Comparison of ENCODE assay signal across 8 cellular contexts in the genomic region with DNA sequence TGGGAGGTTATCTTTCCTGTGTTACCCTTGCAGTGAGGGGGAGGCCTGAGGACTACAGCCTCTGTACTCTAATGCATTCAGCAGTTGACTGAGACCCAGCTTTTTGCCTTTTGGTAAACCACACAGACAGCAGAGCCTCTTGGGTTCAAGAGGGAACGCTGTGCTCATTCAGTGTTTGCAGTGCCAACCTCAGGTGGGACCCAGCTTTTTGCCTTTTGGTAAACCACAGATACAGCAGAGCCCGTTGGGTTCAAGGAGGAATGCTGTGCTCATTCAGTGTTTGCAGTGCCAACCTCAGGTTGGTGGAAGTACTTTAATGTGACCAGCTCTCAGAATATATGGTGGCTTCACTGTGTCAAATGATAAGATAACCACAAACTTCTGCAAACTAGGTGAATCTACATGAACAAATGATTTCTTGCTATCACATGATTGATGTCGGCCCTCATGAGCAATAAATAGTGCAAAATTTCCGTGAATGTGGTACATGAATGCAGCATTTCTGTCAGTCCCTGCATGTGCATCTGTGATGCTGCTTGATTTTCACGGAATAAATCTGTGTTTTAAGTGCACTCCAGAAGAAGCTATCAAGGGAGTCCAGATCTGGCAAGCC. TPM values are rescaled to one million over a fixed set of nuclear protein-coding genes. Genes with fewer than 3 reads are reported as not detected.
DNase-seq lines count a peak whose midpoint lies in the region; ATAC-seq lines count a peak whose summit lies in the region.

No MANE protein-coding gene starts in this region.

- POLR2A ChIA-PET in activated CD4-positive, alpha-beta T cell treated with anti-CD3 and anti-CD28 coated beads for 36 hours (lab: Charles Lee), result interaction anchor here (0.9 to 3.7 kb wide), 5 partner anchors 43 to 151 kb away, joined by 3 to 29 read pairs (median 4); no protein-coding TSS in a partner anchor

- CTCF ChIA-PET in activated CD4-positive, alpha-beta T cell treated with anti-CD3 and anti-CD28 coated beads for 36 hours (lab: Charles Lee), result interaction anchor here (0.5 to 3.8 kb wide), 10 partner anchors 7 to 370 kb away, joined by 3 to 36 read pairs (median 4); no protein-coding TSS in a partner anchor

- H3K27me3 ChIP-seq in ectodermal cell (ENCODE audit: control insufficient read depth, insufficient read depth, low read length, poor library complexity, severe bottlenecking) (peaks cover 6% of the 10 kb centered on the region), subcutaneous abdominal adipose tissue (ENCODE audit: control insufficient read depth in 5 of 5, insufficient read depth in 4 of 5, low read length in 5 of 5) (peaks cover 0 to 9% (median 0%) of the 10 kb centered on the region in 5 donors)

- peaks cover 7% of the 10 kb centered on the region for H3K36me3 Mint-ChIP-seq in activated CD4-positive, alpha-beta T cell treated with anti-CD3 and anti-CD28 coated beads for 36 hours (ENCODE audit: low read depth)
- H3K36me3 Mint-ChIP-seq in IgD-negative memory B cell, result peaks cover 2% of the 10 kb centered on the region

- no peak overlapping the region for H3K9ac ChIP-seq in subcutaneous abdominal adipose tissue (ENCODE audit: low read length in 5 of 5)

- peaks cover 4% of the 10 kb centered on the region for H3K27me3 Mint-ChIP-seq in activated CD4-positive, alpha-beta T cell treated with anti-CD3 and anti-CD28 coated beads for 36 hours
- peaks cover 4% of the 10 kb centered on the region for H3K27me3 Mint-ChIP-seq in IgD-negative memory B cell

- H3K27ac Mint-ChIP-seq in activated CD4-positive, alpha-beta T cell treated with anti-CD3 and anti-CD28 coated beads for 36 hours, result peak overlapping the region; percentile 93
- peak overlapping the region; percentile 97 to 99 (median 98) for H3K27ac Mint-ChIP-seq in IgD-negative memory B cell

- H3K4me1 Mint-ChIP-seq in activated CD4-positive, alpha-beta T cell treated with anti-CD3 and anti-CD28 coated beads for 36 hours, result peaks cover 63% of the 10 kb centered on the region
- H3K4me1 Mint-ChIP-seq in IgD-negative memory B cell, result peaks cover 33 to 45% (median 44%) of the 10 kb centered on the region in 3 donors

- H3K27ac ChIP-seq in ectodermal cell (ENCODE audit: insufficient read depth, low read depth, low read length, poor library complexity, severe bottlenecking) (no peak overlapping the region), subcutaneous abdominal adipose tissue (ENCODE audit: low read depth, low read length) (no peak overlapping the region)

- no peaks in the 10 kb centered on the region for H3K9me3 Mint-ChIP-seq in activated CD4-positive, alpha-beta T cell treated with anti-CD3 and anti-CD28 coated beads for 36 hours (ENCODE audit: low read depth)
- H3K9me3 Mint-ChIP-seq in IgD-negative memory B cell, result peaks cover 0 to 1% (median 0%) of the 10 kb centered on the region in 3 donors

- H3K9me3 ChIP-seq in ectodermal cell (ENCODE audit: control insufficient read depth, low read length) (no peaks in the 10 kb centered on the region), subcutaneous abdominal adipose tissue (ENCODE audit: control insufficient read depth in 5 of 5, low read length in 5 of 5) (no peaks in the 10 kb centered on the region)

- WGBS in ectodermal cell, 2 experiments, result 91 to 93% methylated on average over 5 of the region's 5 CpGs

- H3K4me3 ChIP-seq in ectodermal cell (ENCODE audit: insufficient read depth, low read depth, low read length), result peak overlapping the region; percentile 81
- peak overlapping the region; percentile 56 to 74 (median 74) for H3K4me3 ChIP-seq in subcutaneous abdominal adipose tissue (ENCODE audit: low read depth in 1 of 5, low read length in 5 of 5)

- ATAC-seq in activated CD4-positive, alpha-beta T cell treated with anti-CD3 and anti-CD28 coated beads for 36 hours, result peak; percentile 67

- no peaks in the 10 kb centered on the region for H3K4me1 ChIP-seq in ectodermal cell (ENCODE audit: control insufficient read depth, insufficient read depth, low read length)
- H3K4me1 ChIP-seq in subcutaneous abdominal adipose tissue (ENCODE audit: control insufficient read depth in 5 of 5, insufficient read depth in 5 of 5, low read length in 5 of 5), result peaks cover 0 to 31% (median 22%) of the 10 kb centered on the region in 5 donors

- H3K36me3 ChIP-seq in ectodermal cell (ENCODE audit: control insufficient read depth, insufficient read depth, low read length) (no peaks in the 10 kb centered on the region), subcutaneous abdominal adipose tissue (ENCODE audit: control insufficient read depth in 5 of 5, insufficient read depth in 5 of 5, low read length in 5 of 5) (no peaks in the 10 kb centered on the region)

- DNase-seq in activated CD4-positive, alpha-beta T cell treated with anti-CD3 and anti-CD28 coated beads for 36 hours, result no peak
- DNase-seq in activated CD4-positive, alpha-beta T cell treated with anti-CD3 and anti-CD28 coated beads, Interleukin-2, amount 50 U/mL, for 4 hours, result no peak
- DNase-seq in DMS 273 (lab: John Stamatoyannopoulos, UW; ENCODE audit: unreplicated experiment) (no peak), iPS-NIHi7 (ENCODE audit: extremely low spot score) (no peak), NCI-H345 treated with DMSO at 0.1 percent for 48 hours (lab: John Stamatoyannopoulos, UW; ENCODE audit: unreplicated experiment) (no peak)

- H3K4me3 Mint-ChIP-seq in activated CD4-positive, alpha-beta T cell treated with anti-CD3 and anti-CD28 coated beads for 36 hours, result peak overlapping the region; percentile 93
- H3K4me3 Mint-ChIP-seq in IgD-negative memory B cell, result peak overlapping the region; percentile 91 to 97 (median 92)

- intact Hi-C loops in activated CD4-positive, alpha-beta T cell treated with anti-CD3 and anti-CD28 coated beads for 36 hours (cut with DNase I, micrococcal nuclease), result loop anchor here (1.0 to 5.0 kb wide), 6 partner anchors 65 to 1373 kb away; partner anchors contain the start of genes AGGF1 (in 1 of the 2), POC5 (in 1 of the 2) and TBCA (in 1 of the 2)

RNA-seq across cellular contexts. Expression of gene IQGAP2, which starts 1.7 kb away (rescaled TPM):
- total RNA-seq in activated CD4-positive, alpha-beta T cell treated with anti-CD3 and anti-CD28 coated beads for 36 hours, result 10 to 100 TPM; 62.7 to 82.7 TPM
- polyA plus RNA-seq in IgD-negative memory B cell, result 8.0 TPM
- 28.2 TPM for polyA plus RNA-seq in ectodermal cell (2013, experiment 1 of 4)
- 31.5 TPM for polyA plus RNA-seq in ectodermal cell (2013, experiment 2 of 4)
- polyA plus RNA-seq in ectodermal cell (2013, experiment 3 of 4), result 31.9 TPM
- polyA plus RNA-seq in ectodermal cell (2013, experiment 4 of 4), result 31.8 TPM
